ENCODE assay signal across 9 cellular contexts in genomic region chr20:21702553-21703467, GRCh38. TPM values are rescaled to one million over a fixed set of nuclear protein-coding genes. Genes with fewer than 3 reads are reported as not detected.
DNase-seq lines count a peak whose midpoint lies in the region; ATAC-seq and TF ChIP-seq lines count a peak whose summit lies in the region.
"Had no signal": no experiment of that assay in that cellular context is flagged by ENCODE, and none has a peak within 500 bp of the region (broad histone marks: within the 10 kb centered on the region; RNA-seq: fewer than 3 reads in every experiment).

No MANE protein-coding gene starts in this region.

- H3K4me3 Mint-ChIP-seq in activated CD4-positive, alpha-beta T cell treated with anti-CD3 and anti-CD28 coated beads for 36 hours, result no peak overlapping the region
- H3K4me3 Mint-ChIP-seq: activated naive CD4-positive, alpha-beta T cell treated with anti-CD3 and anti-CD28 coated beads, Interleukin-2, amount 50 U/mL, for 24 hours had no signal

- H3K27ac ChIP-seq in mesendoderm (ENCODE audit: low read depth, low read length) (no peak overlapping the region), thyroid gland (no peak overlapping the region)

- no peak overlapping the region for H3K56ac ChIP-seq in mesendoderm (ENCODE audit: low read length)

- no peak overlapping the region for H3K27ac Mint-ChIP-seq in activated CD4-positive, alpha-beta T cell treated with anti-CD3 and anti-CD28 coated beads for 36 hours
- H3K27ac Mint-ChIP-seq: activated naive CD4-positive, alpha-beta T cell treated with anti-CD3 and anti-CD28 coated beads, Interleukin-2, amount 50 U/mL, for 24 hours had no signal

- H4K8ac ChIP-seq in mesendoderm (ENCODE audit: low read depth, low read length), result no peak overlapping the region

- CTCF ChIA-PET in activated CD4-positive, alpha-beta T cell treated with anti-CD3 and anti-CD28 coated beads for 36 hours (lab: Charles Lee), result interaction anchor here (0.6 to 1.6 kb wide), 5 partner anchors 13 to 1351 kb away, joined by 4 to 12 read pairs (median 5); no protein-coding TSS in a partner anchor

- peak; percentile 55 for ATAC-seq in activated CD4-positive, alpha-beta T cell treated with anti-CD3 and anti-CD28 coated beads for 36 hours

- H3K18ac ChIP-seq in mesendoderm (ENCODE audit: low read length), result no peak overlapping the region

- no peak for TF ChIP-seq POLR2A in thyroid gland (IDR thresholded peaks at IDR 0.05)

- H3K4me1 ChIP-seq in mesendoderm (ENCODE audit: control insufficient read depth, low read depth, low read length) (no peaks in the 10 kb centered on the region), thyroid gland (peaks cover 3 to 22% of the 10 kb centered on the region in 2 donors)

- no peak overlapping the region for H2BK5ac ChIP-seq in mesendoderm (ENCODE audit: low read length)

- no peaks in the 10 kb centered on the region for H3K9me3 Mint-ChIP-seq in activated CD4-positive, alpha-beta T cell treated with anti-CD3 and anti-CD28 coated beads for 36 hours (ENCODE audit: low read depth)
- H3K9me3 Mint-ChIP-seq: activated naive CD4-positive, alpha-beta T cell treated with anti-CD3 and anti-CD28 coated beads, Interleukin-2, amount 50 U/mL, for 24 hours had no signal

- H2BK120ac ChIP-seq in mesendoderm (ENCODE audit: low read depth, low read length), result no peak overlapping the region

- H3K4me1 Mint-ChIP-seq in activated CD4-positive, alpha-beta T cell treated with anti-CD3 and anti-CD28 coated beads for 36 hours, result no peaks in the 10 kb centered on the region

- no peak overlapping the region for H2AK5ac ChIP-seq in mesendoderm (ENCODE audit: low read length)

- no peak overlapping the region for H3K23ac ChIP-seq in mesendoderm (ENCODE audit: low read length)

- no peaks in the 10 kb centered on the region for H3K36me3 Mint-ChIP-seq in activated CD4-positive, alpha-beta T cell treated with anti-CD3 and anti-CD28 coated beads for 36 hours (ENCODE audit: low read depth)
- H3K36me3 Mint-ChIP-seq: activated naive CD4-positive, alpha-beta T cell treated with anti-CD3 and anti-CD28 coated beads, Interleukin-2, amount 50 U/mL, for 24 hours had no signal

- no peaks in the 10 kb centered on the region for H3K79me1 ChIP-seq in mesendoderm (ENCODE audit: low read length)

- H3K4ac ChIP-seq in mesendoderm (ENCODE audit: low read depth, low read length), result no peak overlapping the region

- no peaks in the 10 kb centered on the region for H3K9me3 ChIP-seq in thyroid gland

- POLR2A ChIA-PET in activated CD4-positive, alpha-beta T cell treated with anti-CD3 and anti-CD28 coated beads for 36 hours (lab: Charles Lee), result no interaction called here

- H4K5ac ChIP-seq in mesendoderm (ENCODE audit: low read length), result no peak overlapping the region

- H3K4me2 ChIP-seq in mesendoderm (ENCODE audit: low read length), result peak overlapping the region; percentile 7

- H3K27me3 Mint-ChIP-seq in activated CD4-positive, alpha-beta T cell treated with anti-CD3 and anti-CD28 coated beads for 36 hours, result peaks cover 78% of the 10 kb centered on the region

- intact Hi-C loops in activated CD4-positive, alpha-beta T cell treated with anti-CD3 and anti-CD28 coated beads for 36 hours (cut with DNase I, micrococcal nuclease), result loop anchor here (2.0 to 10.0 kb wide), 5 partner anchors 184 to 1342 kb away; partner anchors contain the start of genes NKX2-4 (in 2 of the 2) and THBD (in 1 of the 2)
- intact Hi-C loops in thyroid gland (cut with DNase I), result loop anchor here (5.0 kb wide), 2 partner anchors 64 to 399 kb away; no protein-coding TSS in a partner anchor

- no peaks in the 10 kb centered on the region for H3K79me2 ChIP-seq in mesendoderm (ENCODE audit: control insufficient read depth, insufficient read depth, low read length)

- TF ChIP-seq CTCF in choroid plexus epithelial cell (conservative IDR thresholded peaks at IDR 0.05; ENCODE audit: low read depth, low read length) (peak; percentile 43), thyroid gland (IDR thresholded peaks at IDR 0.05) (peak in 5 of 6 experiments; percentile 58 to 84 (median 75))

- no CpG with 5 or more reads among the region's 54 CpGs for WGBS in mesendoderm (ENCODE audit: extremely low coverage, insufficient coverage, low lambda C conversion rate)
- WGBS in thyroid gland, 2 donors, result 10 to 12% methylated on average over 27 to 44 of the region's 54 CpGs

- peaks cover 86% of the 10 kb centered on the region for H3K27me3 ChIP-seq in mesendoderm (ENCODE audit: insufficient read depth, low read length, poor library complexity)
- H3K27me3 ChIP-seq in thyroid gland, result peaks cover 12% of the 10 kb centered on the region

- no peak overlapping the region for H3K9ac ChIP-seq in mesendoderm (ENCODE audit: low read length)

- peak; percentile 80 for DNase-seq in activated CD4-positive, alpha-beta T cell treated with anti-CD3 and anti-CD28 coated beads for 36 hours
- no peak for DNase-seq in activated CD4-positive, alpha-beta T cell treated with anti-CD3 and anti-CD28 coated beads for 4 hours
- DNase-seq in NCI-H526 treated with DMSO at 0.1 percent for 48 hours (lab: John Stamatoyannopoulos, UW) (peak; percentile 60), choroid plexus epithelial cell (ENCODE audit: low read depth) (peak; percentile 17), mesendoderm (peak; percentile 90), thyroid gland (peak; percentile 81 to 91), epidermal melanocyte (ENCODE audit: insufficient read length, low spot score) (no peak), GDM1 (lab: John Stamatoyannopoulos, UW) (no peak)

- no peak overlapping the region for H3K4me3 ChIP-seq in choroid plexus epithelial cell (ENCODE audit: low read depth, low read length)
- no peak overlapping the region for H3K4me3 ChIP-seq in mesendoderm (ENCODE audit: low read length)
- peak overlapping the region in 2 of 3 donors; percentile 18 to 23 for H3K4me3 ChIP-seq in thyroid gland (replicated peaks in 1 of 3)

- H3K36me3 ChIP-seq in mesendoderm (ENCODE audit: control insufficient read depth, insufficient read depth, low read length), result no peaks in the 10 kb centered on the region
- no peaks in the 10 kb centered on the region for H3K36me3 ChIP-seq in thyroid gland

- no peak overlapping the region for H2BK15ac ChIP-seq in mesendoderm (replicated peaks; ENCODE audit: low read depth)

RNA-seq across cellular contexts. Expression of gene PAX1, which starts 2.7 kb away (rescaled TPM):
- total RNA-seq in activated CD4-positive, alpha-beta T cell treated with anti-CD3 and anti-CD28 coated beads for 36 hours, result not detected
- not detected for polyA plus RNA-seq in mesendoderm (2013, experiment 1 of 2)
- 0.01 TPM for polyA plus RNA-seq in mesendoderm (2013, experiment 2 of 2)
- 1 to 10 TPM in 1 of 4 donors, under 1 TPM in 2, not detected in 1; 0.81 to 1.6 (median 0.88) TPM for total RNA-seq in thyroid gland

Comparison
In these comparisons a context has a peak if more than half of its experiments do, and no peak if none do; other contexts are left out.
1. DNase-seq: peak in activated CD4-positive, alpha-beta T cell treated with anti-CD3 and anti-CD28 coated beads for 36 hours (single experiment), NCI-H526 treated with DMSO at 0.1 percent for 48 hours (single experiment), choroid plexus epithelial cell (single experiment), mesendoderm (single experiment) and thyroid gland (2 of 2); none in activated CD4-positive, alpha-beta T cell treated with anti-CD3 and anti-CD28 coated beads for 4 hours (0 of 2), epidermal melanocyte (single experiment) and GDM1 (single experiment).
2. H3K4me3 ChIP-seq: peak in thyroid gland (2 of 3); none in choroid plexus epithelial cell (single experiment) and mesendoderm (single experiment).